Comparison of ENCODE assay signal across 11 cellular contexts in genomic region chr11:8914661-8915018, GRCh38. TPM values are rescaled to one million over a fixed set of nuclear protein-coding genes. Genes with fewer than 3 reads are reported as not detected.
A peak's percentile ranks its signal among the peaks of the same experiment; 100 is the strongest.
DNase-seq lines count a peak whose midpoint lies in the region; ATAC-seq and TF ChIP-seq lines count a peak whose summit lies in the region.
"Had no signal": no experiment of that assay in that cellular context is flagged by ENCODE, and none has a peak within 500 bp of the region (broad histone marks: within the 10 kb centered on the region; RNA-seq: fewer than 3 reads in every experiment).

No MANE protein-coding gene starts in this region.

- H3K79me2 ChIP-seq in Karpas-422 (ENCODE audit: low read length): peaks cover 9% of the 10 kb centered on the region; the same call in 1 of the 2 replicates

- TF ChIP-seq POLR2A in heart left ventricle (IDR thresholded peaks at IDR 0.05) (no peak), upper lobe of left lung (IDR thresholded peaks at IDR 0.05) (no peak)

- H3K4me3 Mint-ChIP-seq in activated naive CD8-positive, alpha-beta T cell treated with anti-CD3 and anti-CD28 coated beads, Interleukin-2, amount 10 ng/mL, durations not matched to agents 7 days and 5 days: peak overlapping the region; percentile 77

- H3K27ac ChIP-seq in heart left ventricle (peak overlapping the region in 6 of 12 donors; percentile 45 to 81 (median 68)), right atrium auricular region (peak overlapping the region in 1 of 2 donors; percentile 72), lower lobe of right lung (no peak overlapping the region), upper lobe of left lung (peak overlapping the region in 3 of 4 donors; percentile 71 to 79 (median 74)), Karpas-422 (ENCODE audit: low read length) (no peak overlapping the region)

- no peak overlapping the region for H3K9ac ChIP-seq in Karpas-422 (ENCODE audit: low read length)

- H3K4me3 ChIP-seq in heart left ventricle: peak overlapping the region in 7 of 12 donors; percentile 9 to 39 (median 22)
- H3K4me3 ChIP-seq in right atrium auricular region: no peak overlapping the region
- H3K4me3 ChIP-seq in lower lobe of right lung: peak overlapping the region; percentile 24
- peak overlapping the region in 2 of 4 donors; percentile 18 to 20 for H3K4me3 ChIP-seq in upper lobe of left lung
- H3K4me3 ChIP-seq in Karpas-422 (ENCODE audit: low read length): no peak overlapping the region

- H3K9me2 ChIP-seq in Karpas-422 (replicated peaks; ENCODE audit: insufficient read depth, low read length): no peaks in the 10 kb centered on the region

- H3K27ac Mint-ChIP-seq in activated naive CD8-positive, alpha-beta T cell treated with anti-CD3 and anti-CD28 coated beads, Interleukin-2, amount 10 ng/mL, durations not matched to agents 7 days and 5 days: peak overlapping the region; percentile 85

- TF ChIP-seq EP300 in upper lobe of left lung (IDR thresholded peaks at IDR 0.05): no peak

- ATAC-seq in heart left ventricle: no peak
- no peak for ATAC-seq in activated naive CD8-positive, alpha-beta T cell treated with anti-CD3 and anti-CD28 coated beads, Interleukin-2, amount 10 ng/mL, durations not matched to agents 7 days and 5 days (ENCODE audit: low read depth)
- no peak for ATAC-seq in lower lobe of right lung
- ATAC-seq in upper lobe of left lung (ENCODE audit: low FRiP score in 2 of 2): no peak
- ATAC-seq in GM19035 (IDR thresholded peaks at IDR 0.05; ENCODE audit: unreplicated experiment): no peak
- ATAC-seq: left lobe of liver had no signal

- peaks cover 0 to 56% (median 38%) of the 10 kb centered on the region in 12 donors for H3K4me1 ChIP-seq in heart left ventricle
- peaks cover 0 to 45% of the 10 kb centered on the region in 2 donors for H3K4me1 ChIP-seq in right atrium auricular region
- peaks cover 58% of the 10 kb centered on the region for H3K4me1 ChIP-seq in lower lobe of right lung
- peaks cover 26 to 51% (median 42%) of the 10 kb centered on the region in 4 donors for H3K4me1 ChIP-seq in upper lobe of left lung
- H3K4me1 ChIP-seq in Karpas-422 (ENCODE audit: low read length): peaks cover 30% of the 10 kb centered on the region

- 30 to 42% (median 37%) methylated on average over 4 of the region's 4 CpGs for WGBS in heart left ventricle, 4 donors
- 45 to 51% methylated on average over 4 of the region's 4 CpGs for WGBS in upper lobe of left lung, 2 donors

- H3K9me3 ChIP-seq in heart left ventricle (no peaks in the 10 kb centered on the region), right atrium auricular region (no peaks in the 10 kb centered on the region), lower lobe of right lung (no peaks in the 10 kb centered on the region), upper lobe of left lung (no peaks in the 10 kb centered on the region), Karpas-422 (ENCODE audit: low read length) (no peaks in the 10 kb centered on the region)

- H3K36me3 Mint-ChIP-seq in activated naive CD8-positive, alpha-beta T cell treated with anti-CD3 and anti-CD28 coated beads, Interleukin-2, amount 10 ng/mL, durations not matched to agents 7 days and 5 days: peaks cover 2% of the 10 kb centered on the region

- no peaks in the 10 kb centered on the region for H3K9me3 Mint-ChIP-seq in activated naive CD8-positive, alpha-beta T cell treated with anti-CD3 and anti-CD28 coated beads, Interleukin-2, amount 10 ng/mL, durations not matched to agents 7 days and 5 days

- DNase-seq in heart left ventricle (no peak), right atrium auricular region (ENCODE audit: low spot score) (no peak), lower lobe of right lung (no peak), upper lobe of left lung (no peak), NCI-H2171 treated with DMSO at 0.1 percent for 48 hours (lab: John Stamatoyannopoulos, UW) (no peak), Karpas-422 (no peak)
- DNase-seq in activated naive CD8-positive, alpha-beta T cell treated with anti-CD3 and anti-CD28 coated beads, Interleukin-2, amount 10 ng/mL, durations not matched to agents 7 days and 5 days: no peak
- DNase-seq: NCI-H2081 treated with DMSO at 0.1 percent for 48 hours had no signal

- no peak overlapping the region for H2AFZ ChIP-seq in Karpas-422 (ENCODE audit: low read length)

- no peak overlapping the region for H3K4me2 ChIP-seq in Karpas-422 (ENCODE audit: low read depth, low read length, poor library complexity, severe bottlenecking)

- TF ChIP-seq CTCF in heart left ventricle (IDR thresholded peaks at IDR 0.05): peak in 2 of 12 donors; percentile 1 to 6
- TF ChIP-seq CTCF in right atrium auricular region (IDR thresholded peaks at IDR 0.05): no peak
- no peak for TF ChIP-seq CTCF in lower lobe of right lung (IDR thresholded peaks at IDR 0.05)
- no peak for TF ChIP-seq CTCF in upper lobe of left lung (IDR thresholded peaks at IDR 0.05)

- H3K4me1 Mint-ChIP-seq in activated naive CD8-positive, alpha-beta T cell treated with anti-CD3 and anti-CD28 coated beads, Interleukin-2, amount 10 ng/mL, durations not matched to agents 7 days and 5 days: peaks cover 41% of the 10 kb centered on the region

- no peaks in the 10 kb centered on the region for H3K27me3 Mint-ChIP-seq in activated naive CD8-positive, alpha-beta T cell treated with anti-CD3 and anti-CD28 coated beads, Interleukin-2, amount 10 ng/mL, durations not matched to agents 7 days and 5 days

- intact Hi-C loops in heart left ventricle (cut with DNase I) (loop anchor here (2.0 to 10.0 kb wide), 13 partner anchors 38 to 232 kb away; partner anchors contain the start of genes TMEM9B (in 7 of the 10), RPL27A (in 3 of the 10) and TRIM66 (in 3 of the 10)), lower lobe of right lung (cut with DNase I) (no loop called here)

- POLR2A ChIA-PET in activated naive CD8-positive, alpha-beta T cell treated with anti-CD3 and anti-CD28 coated beads, Interleukin-2, amount 10 ng/mL, durations not matched to agents 7 days and 5 days (lab: Charles Lee): interaction anchor here (0.6 to 1.6 kb wide), 4 partner anchors 45 to 226 kb away, joined by 3 to 7 read pairs (median 5); partner anchors contain the start of gene TMEM9B

- peaks cover 0 to 47% (median 37%) of the 10 kb centered on the region in 9 donors for H3K36me3 ChIP-seq in heart left ventricle
- H3K36me3 ChIP-seq in right atrium auricular region: peaks cover 13% of the 10 kb centered on the region
- H3K36me3 ChIP-seq in lower lobe of right lung: peaks cover 37% of the 10 kb centered on the region
- peaks cover 0 to 30% (median 15%) of the 10 kb centered on the region in 4 donors for H3K36me3 ChIP-seq in upper lobe of left lung
- H3K36me3 ChIP-seq in Karpas-422 (ENCODE audit: insufficient read depth, low read length): peaks cover 7% of the 10 kb centered on the region; the same call in 1 of the 2 replicates

- H3K27me3 ChIP-seq in heart left ventricle (no peaks in the 10 kb centered on the region), right atrium auricular region (no peaks in the 10 kb centered on the region), lower lobe of right lung (ENCODE audit: low read depth) (no peaks in the 10 kb centered on the region), upper lobe of left lung (no peaks in the 10 kb centered on the region), Karpas-422 (ENCODE audit: low read length) (no peaks in the 10 kb centered on the region)

- no peaks in the 10 kb centered on the region for H4K20me1 ChIP-seq in Karpas-422 (ENCODE audit: insufficient read depth, low read depth, low read length)

RNA-seq across cellular contexts. Expression of gene AKIP1, which starts 3.7 kb away (rescaled TPM):
- 10 to 100 TPM; 21.6 to 39.9 (median 27.4) TPM for total RNA-seq in heart left ventricle
- polyA plus RNA-seq in heart left ventricle: 10 to 100 TPM; 17.7 to 31.1 TPM
- 10 to 100 TPM; 31.8 to 34.7 TPM for total RNA-seq in right atrium auricular region
- 10 to 100 TPM; 21.8 to 23.4 TPM for total RNA-seq in activated naive CD8-positive, alpha-beta T cell treated with anti-CD3 and anti-CD28 coated beads, Interleukin-2, amount 10 ng/mL, durations not matched to agents 7 days and 5 days
- 24.1 TPM for total RNA-seq in lower lobe of right lung
- total RNA-seq in upper lobe of left lung: 10 to 100 TPM; 17.4 to 31.8 (median 23.1) TPM
- total RNA-seq in Karpas-422 (2014; rRNA removed; shearing (Covaris generic); ENCODE audit: low replicate concordance): 15.1 and 16.1 TPM in 2 replicates

RNA-seq across cellular contexts. Expression of gene C11orf16, which starts 18.1 kb away (rescaled TPM):
- total RNA-seq in heart left ventricle (not detected), right atrium auricular region (not detected), lower lobe of right lung (5.4 TPM), upper lobe of left lung (10 to 100 TPM in 2 of 6 donors, 1 to 10 TPM in 3, not detected in 1; 4.3 to 13.6 (median 7.8) TPM)
- polyA plus RNA-seq in heart left ventricle: not detected
- total RNA-seq in activated naive CD8-positive, alpha-beta T cell treated with anti-CD3 and anti-CD28 coated beads, Interleukin-2, amount 10 ng/mL, durations not matched to agents 7 days and 5 days: not detected
- not detected in 2 replicates for total RNA-seq in Karpas-422 (2014; rRNA removed; shearing (Covaris generic); ENCODE audit: low replicate concordance)
- total RNA-seq: left lobe of liver, sciatic nerve had no signal

RNA-seq across cellular contexts. Expression of gene ASCL3, which starts 28.2 kb away (rescaled TPM):
- not detected for total RNA-seq in heart left ventricle
- polyA plus RNA-seq in heart left ventricle: not detected
- total RNA-seq in right atrium auricular region: not detected
- total RNA-seq in activated naive CD8-positive, alpha-beta T cell treated with anti-CD3 and anti-CD28 coated beads, Interleukin-2, amount 10 ng/mL, durations not matched to agents 7 days and 5 days: not detected
- not detected for total RNA-seq in lower lobe of right lung
- not detected for total RNA-seq in upper lobe of left lung
- total RNA-seq in Karpas-422 (2014; rRNA removed; shearing (Covaris generic); ENCODE audit: low replicate concordance): not detected in 2 replicates
- total RNA-seq: left lobe of liver, sciatic nerve had no signal

RNA-seq across cellular contexts. Expression of gene TMEM9B, which starts 49.6 kb away (rescaled TPM):
- 10 to 100 TPM; 39.9 to 58.3 (median 46.5) TPM for total RNA-seq in heart left ventricle
- 10 to 100 TPM; 38.8 to 79.5 TPM for polyA plus RNA-seq in heart left ventricle
- 10 to 100 TPM; 39.5 to 50.8 TPM for total RNA-seq in right atrium auricular region
- total RNA-seq in activated naive CD8-positive, alpha-beta T cell treated with anti-CD3 and anti-CD28 coated beads, Interleukin-2, amount 10 ng/mL, durations not matched to agents 7 days and 5 days: 10 to 100 TPM; 28.9 to 32.4 TPM
- 57.7 TPM for total RNA-seq in lower lobe of right lung
- total RNA-seq in upper lobe of left lung: 10 to 100 TPM; 23.0 to 86.6 (median 56.0) TPM
- 32.9 and 40.0 TPM in 2 replicates for total RNA-seq in Karpas-422 (2014; rRNA removed; shearing (Covaris generic); ENCODE audit: low replicate concordance)

Comparison
In these comparisons a context has a peak if more than half of its experiments do, and no peak if none do; other contexts are left out.
1. H3K4me3 ChIP-seq: peak in heart left ventricle (7 of 12) and lower lobe of right lung (single experiment); none in right atrium auricular region (0 of 2) and Karpas-422 (single experiment).
2. H3K27ac ChIP-seq: peak in upper lobe of left lung (3 of 4); none in lower lobe of right lung (single experiment) and Karpas-422 (single experiment).